29 cellular contexts compared by ENCODE assay signal in genomic region chr2:631741-632140, GRCh38. TPM values are rescaled to one million over a fixed set of nuclear protein-coding genes. Genes with fewer than 3 reads are reported as not detected.
DNase-seq lines count a peak whose midpoint lies in the region; ATAC-seq, FAIRE-seq and TF ChIP-seq lines count a peak whose summit lies in the region.
"Had no signal": no experiment of that assay in that cellular context is flagged by ENCODE, and none has a peak within 500 bp of the region (broad histone marks: within the 10 kb centered on the region; RNA-seq: fewer than 3 reads in every experiment).

No MANE protein-coding gene starts in this region.

- H3K9ac ChIP-seq in K562 (ENCODE audit: insufficient read depth in 1 of 2, low read depth in 2 of 2, low read length in 2 of 2), result no peak overlapping the region
- H3K9ac ChIP-seq in kidney (ENCODE audit: low read length in 2 of 2), result no peak overlapping the region
- no peak overlapping the region for H3K9ac ChIP-seq in neural progenitor cell
- H3K9ac ChIP-seq: BLaER1 treated with 17β-estradiol and CSF1 and Interleukin-3, amounts not matched to agents 10 nM and 100 nM had no signal

- H3K27me3 Mint-ChIP-seq in neural progenitor cell (ENCODE audit: insufficient read depth, low read depth), result peaks cover 2% of the 10 kb centered on the region
- H3K27me3 Mint-ChIP-seq: CD4-positive, alpha-beta T cell had no signal

- H3K4me2 ChIP-seq in K562 (ENCODE audit: insufficient read depth, low read length) (no peak overlapping the region), neural progenitor cell (no peak overlapping the region)
- H3K4me2 ChIP-seq: A549; BLaER1 treated with 17β-estradiol and CSF1 and Interleukin-3, amounts not matched to agents 10 nM and 100 nM had no signal

- DNase-seq in SK-N-DZ (ENCODE audit: low spot score) (peak; percentile 98), K562 (ENCODE audit: extremely low read depth in 1 of 4, low spot score in 3 of 4) (no peak), kidney (no peak), D721Med (ENCODE audit: insufficient read length, low spot score) (no peak), sigmoid colon (no peak), neural progenitor cell (ENCODE audit: low spot score) (no peak), NCI-H146 treated with DMSO at 0.1 percent for 48 hours (lab: John Stamatoyannopoulos, UW; ENCODE audit: unreplicated experiment) (no peak)
- DNase-seq: 8988T; AML-193; Caco-2; Calu3; CD4-positive, alpha-beta T cell; CD8-positive, alpha-beta T cell; DMS 273 treated with DMSO at 0.1 percent for 48 hours; DMS153; DMS53; DMS79; DND-41; EL; GDM1 had no signal

- no peak overlapping the region for H3K27ac Mint-ChIP-seq in neural progenitor cell
- H3K27ac Mint-ChIP-seq: B cell; CD4-positive, alpha-beta T cell; CD8-positive, alpha-beta T cell had no signal

- TF ChIP-seq POLR2A in K562 (conservative IDR thresholded peaks at IDR 0.05) (no peak), sigmoid colon (IDR thresholded peaks at IDR 0.05) (no peak)

- no peaks in the 10 kb centered on the region for H3K9me1 ChIP-seq in K562 (ENCODE audit: control insufficient read depth, insufficient read depth, low read length)

- intact Hi-C loops in K562 (cut with micrococcal nuclease) (no loop called here), kidney (cut with DNase I) (no loop called here), sigmoid colon (cut with DNase I) (no loop called here)

- FAIRE-seq in A204.1 (lab: Jason Lieb, UNC) (peak; percentile 62), K562 (lab: Jason Lieb, UNC) (peak; percentile 64), kidney (lab: Jason Lieb, UNC) (peak; percentile 75), D721Med (lab: Jason Lieb, UNC) (no peak)
- FAIRE-seq: A549, GM12878, GM12892, GM18507, GM19239 had no signal

- H3K9me3 Mint-ChIP-seq in neural progenitor cell, result peaks cover 11% of the 10 kb centered on the region
- H3K9me3 Mint-ChIP-seq: CD4-positive, alpha-beta T cell; CD8-positive, alpha-beta T cell had no signal

- CTCF ChIA-PET in K562 (lab: Yijun Ruan, JAX; ENCODE audit: low intra/inter-chr PET ratio), result no interaction called here

- H3K4me1 ChIP-seq in K562 (replicated peaks in 1 of 2; ENCODE audit: control insufficient read depth in 2 of 2, insufficient read depth in 2 of 2, low read length in 2 of 2), result peaks cover 0 to 8% of the 10 kb centered on the region in 2 experiments; a peak in 2 of 5 replicates
- H3K4me1 ChIP-seq in kidney (ENCODE audit: control insufficient read depth in 1 of 2, insufficient read depth in 1 of 2, low read depth in 1 of 2, low read length in 2 of 2), result peaks cover 3 to 5% of the 10 kb centered on the region in 2 donors
- peaks cover 0 to 6% (median 4%) of the 10 kb centered on the region in 4 donors for H3K4me1 ChIP-seq in sigmoid colon
- H3K4me1 ChIP-seq in neural progenitor cell, result peaks cover 11% of the 10 kb centered on the region
- H3K4me1 ChIP-seq: A549 had no signal

- H3K79me2 ChIP-seq in K562 (ENCODE audit: control insufficient read depth, insufficient read depth, low read length) (no peaks in the 10 kb centered on the region), neural progenitor cell (ENCODE audit: low read depth) (no peaks in the 10 kb centered on the region)

- WGBS in K562 (ENCODE audit: insufficient coverage, low coverage, missing lambda C conversion rate), result 0% methylated on average over 1 of the region's 1 CpG
- WGBS in sigmoid colon, 2 donors, result 93 to 98% methylated on average over 1 of the region's 1 CpG

- POLR2A ChIA-PET in K562 (lab: Yijun Ruan, JAX), result no interaction called here

- TF ChIP-seq CTCF in K562 (IDR thresholded peaks at IDR 0.05 in 2 of 3, conservative IDR thresholded peaks at IDR 0.05 in 1 of 3; ENCODE audit: insufficient read depth in 2 of 3, low read depth in 1 of 3, low read length in 3 of 3) (no peak), kidney (IDR thresholded peaks at IDR 0.05; ENCODE audit: borderline replicate concordance, extremely low read depth, insufficient read depth) (no peak), D721Med (IDR thresholded peaks at IDR 0.05; ENCODE audit: insufficient read depth, missing control alignments) (no peak), sigmoid colon (IDR thresholded peaks at IDR 0.05) (no peak), neural progenitor cell (IDR thresholded peaks at IDR 0.05) (no peak)

- peaks cover 13% of the 10 kb centered on the region for H3F3A ChIP-seq in neural progenitor cell (ENCODE audit: low read depth)

- TF ChIP-seq RAD21 in K562 (CRISPR knock-in tag; conservative IDR thresholded peaks at IDR 0.05 in 1 of 2, IDR thresholded peaks at IDR 0.05 in 1 of 2), result no peak

- H3K27ac ChIP-seq in K562 (ENCODE audit: extremely low read depth, low read depth, low read length), result no peak overlapping the region
- H3K27ac ChIP-seq in kidney (ENCODE audit: low read depth in 2 of 2, low read length in 2 of 2), result no peak overlapping the region
- no peak overlapping the region for H3K27ac ChIP-seq in sigmoid colon
- no peak overlapping the region for H3K27ac ChIP-seq in neural progenitor cell
- H3K27ac ChIP-seq: A549; BLaER1 treated with 17β-estradiol and CSF1 and Interleukin-3, amounts not matched to agents 10 nM and 100 nM; C4-2B had no signal

- H3K9me3 ChIP-seq in K562 (replicated peaks; ENCODE audit: control insufficient read depth, insufficient read depth, low read depth, low read length) (no peaks in the 10 kb centered on the region), kidney (ENCODE audit: control insufficient read depth in 1 of 2, low read length in 2 of 2) (no peaks in the 10 kb centered on the region), sigmoid colon (peaks cover 0 to 2% (median 0%) of the 10 kb centered on the region in 4 donors), neural progenitor cell (ENCODE audit: low read depth) (no peaks in the 10 kb centered on the region)
- H3K9me3 ChIP-seq: A549; BLaER1 treated with 17β-estradiol and CSF1 and Interleukin-3, amounts not matched to agents 10 nM and 100 nM had no signal

- H2AFZ ChIP-seq in K562 (ENCODE audit: low read depth, low read length) (no peak overlapping the region), neural progenitor cell (replicated peaks) (no peak overlapping the region)

- H3K36me3 ChIP-seq in K562 (ENCODE audit: control insufficient read depth, insufficient read depth, low read length) (no peaks in the 10 kb centered on the region), kidney (ENCODE audit: control insufficient read depth in 1 of 2, insufficient read depth in 2 of 2, low read length in 2 of 2) (no peaks in the 10 kb centered on the region), sigmoid colon (no peaks in the 10 kb centered on the region), neural progenitor cell (peaks cover 3% of the 10 kb centered on the region)
- H3K36me3 ChIP-seq: BLaER1 treated with 17β-estradiol and CSF1 and Interleukin-3, amounts not matched to agents 10 nM and 100 nM had no signal

- no TSS peak for BruUV-seq in K562 (replicated peaks; lab: Mats Ljungman, UMichigan)

- H3K4me3 Mint-ChIP-seq in neural progenitor cell, result no peak overlapping the region
- H3K4me3 Mint-ChIP-seq: B cell; CD4-positive, alpha-beta T cell; CD8-positive, alpha-beta T cell had no signal

- H3K36me3 Mint-ChIP-seq in neural progenitor cell, result no peaks in the 10 kb centered on the region
- H3K36me3 Mint-ChIP-seq: CD8-positive, alpha-beta T cell had no signal

- no peak for TF ChIP-seq EP300 in K562 (IDR thresholded peaks at IDR 0.05; ENCODE audit: low read length)
- no peak for TF ChIP-seq EP300 in sigmoid colon (IDR thresholded peaks at IDR 0.05)

- ATAC-seq in K562, result no peak
- ATAC-seq: A549; CD8-positive, alpha-beta T cell; GM12878 had no signal

- H3K27me3 ChIP-seq in K562 (ENCODE audit: control insufficient read depth in 2 of 2, insufficient read depth in 2 of 2, low read length in 2 of 2), result peaks cover 6 to 48% of the 10 kb centered on the region in 2 experiments; a peak in 4 of 5 replicates
- H3K27me3 ChIP-seq in sigmoid colon, result no peaks in the 10 kb centered on the region
- H3K27me3 ChIP-seq in neural progenitor cell, result peaks cover 3% of the 10 kb centered on the region

- H3K4me1 Mint-ChIP-seq in neural progenitor cell, result peaks cover 24% of the 10 kb centered on the region

- in situ Hi-C loops in K562 (cut with MboI), result no loop called here

- no peak overlapping the region for H3K4me3 ChIP-seq in K562
- H3K4me3 ChIP-seq in kidney (ENCODE audit: low read length in 2 of 2), result no peak overlapping the region
- no peak overlapping the region for H3K4me3 ChIP-seq in sigmoid colon
- H3K4me3 ChIP-seq in neural progenitor cell, result no peak overlapping the region
- H3K4me3 ChIP-seq: A549; BLaER1 treated with 17β-estradiol and CSF1 and Interleukin-3, amounts not matched to agents 10 nM and 100 nM; GM12878 had no signal

- no peaks in the 10 kb centered on the region; the same call in 1 of the 2 replicates for H4K20me1 ChIP-seq in K562 (replicated peaks; ENCODE audit: control insufficient read depth, insufficient read depth, low read length)
- H4K20me1 ChIP-seq in neural progenitor cell (ENCODE audit: low read depth), result no peaks in the 10 kb centered on the region
- H4K20me1 ChIP-seq: BLaER1 treated with 17β-estradiol and CSF1 and Interleukin-3, amounts not matched to agents 10 nM and 100 nM had no signal

RNA-seq across cellular contexts. Expression of gene TMEM18, which starts 45.5 kb away (rescaled TPM):
- polyA plus RNA-seq in SK-N-DZ (2014; cell fraction: cytosol; rRNA removed), result 26.6 and 38.1 TPM in 2 replicates
- polyA plus RNA-seq in SK-N-DZ (2014; cell fraction: nucleus; rRNA removed), result 33.2 and 39.1 TPM in 2 replicates
- total RNA-seq in K562 (2011; cell fraction: chromatin; rRNA removed; ENCODE audit: low replicate concordance), result 46.2 and 62.9 TPM in 2 replicates
- 25.7 and 27.0 TPM in 2 replicates for total RNA-seq in K562 (2011; cell fraction: nucleolus; rRNA removed)
- total RNA-seq in K562 (2011; cell fraction: nucleoplasm; rRNA removed), result 33.0 and 41.0 TPM in 2 replicates
- total RNA-seq in K562 (2014; rRNA removed), result 12.8 and 12.9 TPM in 2 replicates
- 19.6 and 23.4 TPM in 2 replicates for total RNA-seq in K562 (2014; rRNA removed; fragmentation: Illumina TruSeq; extraction: Trizol)
- 19.4 and 19.9 TPM in 2 replicates for total RNA-seq in K562 (2015; rRNA removed; fragmentation: Illumina TruSeq; extraction: Trizol)
- 18.4 and 21.3 TPM in 2 replicates for total RNA-seq in K562 (2021)
- 21.1 and 28.3 TPM in 2 replicates for polyA plus RNA-seq in K562 (2011; rRNA removed)
- polyA plus RNA-seq in K562 (2011; cell fraction: cytosol; rRNA removed), result 12.3 and 19.7 TPM in 2 replicates
- 36.1 and 37.8 TPM in 2 replicates for polyA plus RNA-seq in K562 (2011; cell fraction: nucleus; rRNA removed)
- 19.3 and 26.1 TPM in 2 replicates for polyA plus RNA-seq in K562 (2012)
- 19.2 and 21.8 TPM in 2 replicates for polyA plus RNA-seq in K562 (2014; fragmentation: Illumina TruSeq; extraction: Trizol)
- 10 to 100 TPM; 54.5 to 55.9 TPM for polyA plus RNA-seq in K562 (2014; fragmentation: Nextera tagmentation; extraction: Ambion mirVana)
- 17.5 and 30.7 TPM in 2 replicates for polyA plus RNA-seq in K562 (2014; rRNA removed)
- polyA minus RNA-seq in K562 (2011; rRNA and poly(A)+ RNA removed), result 20.6 and 22.0 TPM in 2 replicates
- 6.6 and 9.2 TPM in 2 replicates for polyA minus RNA-seq in K562 (2011; cell fraction: cytosol; rRNA and poly(A)+ RNA removed)
- polyA minus RNA-seq in K562 (2011; cell fraction: nucleus; rRNA and poly(A)+ RNA removed), result 12.8 and 15.7 TPM in 2 replicates
- total RNA-seq in kidney, result 24.0 TPM
- polyA plus RNA-seq in kidney (ENCODE audit: insufficient read depth, low read depth, low replicate concordance), result 29.7 TPM
- 10 to 100 TPM; 14.4 to 26.8 (median 21.9) TPM for total RNA-seq in sigmoid colon
- polyA plus RNA-seq in sigmoid colon, result 10 to 100 TPM; 10.6 to 23.4 (median 22.7) TPM
- 23.5 and 50.0 TPM in 2 replicates for total RNA-seq in neural progenitor cell (ENCODE audit: low replicate concordance)
